In the genomic region with DNA sequence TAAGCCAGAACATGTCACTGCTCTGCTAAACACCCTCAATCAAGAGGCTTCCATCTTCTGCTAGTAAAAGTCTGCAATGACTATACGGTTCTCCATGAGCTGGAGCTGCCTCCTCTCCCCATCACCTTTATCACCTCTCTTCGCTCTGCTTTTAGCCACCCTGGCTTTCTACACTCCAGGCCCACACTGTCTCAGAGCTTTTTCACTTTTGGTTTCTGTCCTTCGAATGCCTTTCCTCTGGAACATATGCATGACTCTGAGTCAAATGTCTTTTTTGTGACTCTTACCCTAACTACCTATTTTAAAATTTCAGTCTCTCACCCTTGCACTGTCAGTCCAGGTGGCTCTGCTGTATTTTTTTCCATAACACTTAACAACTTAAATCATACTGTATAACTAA, we compare ENCODE assay signal across 1 cellular context.
TF ChIP-seq lines count a peak whose summit lies in the region.

No MANE protein-coding gene starts in this region.

TF ChIP-seq in WTC11, 78 proteins besides CTCF, POLR2A, EP300 and RAD21 (continued from another document):
- TF ChIP-seq, protein P1, sequence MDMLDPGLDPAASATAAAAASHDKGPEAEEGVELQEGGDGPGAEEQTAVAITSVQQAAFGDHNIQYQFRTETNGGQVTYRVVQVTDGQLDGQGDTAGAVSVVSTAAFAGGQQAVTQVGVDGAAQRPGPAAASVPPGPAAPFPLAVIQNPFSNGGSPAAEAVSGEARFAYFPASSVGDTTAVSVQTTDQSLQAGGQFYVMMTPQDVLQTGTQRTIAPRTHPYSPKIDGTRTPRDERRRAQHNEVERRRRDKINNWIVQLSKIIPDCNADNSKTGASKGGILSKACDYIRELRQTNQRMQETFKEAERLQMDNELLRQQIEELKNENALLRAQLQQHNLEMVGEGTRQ (CRISPR knock-in tag; IDR thresholded peaks at IDR 0.05), result no peak
- no peak for TF ChIP-seq ZNF219 (CRISPR knock-in tag; IDR thresholded peaks at IDR 0.05; ENCODE audit: borderline replicate concordance)
- no peak for TF ChIP-seq ZNF671 (CRISPR knock-in tag; IDR thresholded peaks at IDR 0.05)
- no peak for TF ChIP-seq ZNF263 (CRISPR knock-in tag; IDR thresholded peaks at IDR 0.05; ENCODE audit: low read depth)
- no peak for TF ChIP-seq ZNF396 (CRISPR knock-in tag; IDR thresholded peaks at IDR 0.05; ENCODE audit: borderline replicate concordance)
- TF ChIP-seq RELA (CRISPR knock-in tag; IDR thresholded peaks at IDR 0.05; ENCODE audit: borderline replicate concordance), result no peak
- TF ChIP-seq NR3C1 (CRISPR knock-in tag; conservative IDR thresholded peaks at IDR 0.05; ENCODE audit: low read depth), result no peak
TF ChIP-seq in WTC11: peak in this region for 0.
